ENCODE assay signal across 15 cellular contexts in the genomic region with DNA sequence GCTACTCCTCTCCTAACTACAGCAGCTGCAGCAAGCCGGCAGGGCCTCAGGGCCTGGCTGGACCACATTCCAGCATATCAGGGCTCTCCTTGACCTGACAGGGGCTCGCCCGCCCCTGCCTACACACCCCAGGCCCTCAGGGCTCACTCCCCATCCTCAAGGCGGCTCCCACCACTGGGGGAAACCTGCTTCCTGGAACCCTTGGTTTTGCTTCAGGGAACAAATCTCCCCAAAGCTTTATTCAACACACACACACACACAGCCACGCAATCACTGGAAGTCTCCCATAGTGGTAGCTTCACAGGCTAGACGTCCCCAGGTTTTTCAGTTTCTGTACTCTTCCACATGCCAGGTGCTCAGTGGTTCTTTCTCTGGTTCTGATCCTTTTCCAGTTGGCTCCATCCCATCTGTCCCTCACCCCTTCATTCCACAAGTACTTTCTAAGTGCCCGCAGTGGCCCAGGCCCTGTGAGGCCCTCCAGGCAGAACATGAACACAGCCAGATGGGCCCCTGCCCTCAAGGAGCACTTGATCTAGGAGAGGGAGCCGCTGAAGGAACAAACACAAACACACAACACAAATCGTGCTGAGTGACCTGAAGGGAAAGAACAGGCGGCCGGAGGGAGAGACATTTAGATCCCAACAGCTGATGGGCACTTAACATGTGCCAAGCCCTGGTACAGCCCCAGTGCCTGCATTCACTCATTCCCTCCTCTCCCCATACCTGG. TPM values are rescaled to one million over a fixed set of nuclear protein-coding genes. Genes with fewer than 3 reads are reported as not detected.
DNase-seq lines count a peak whose midpoint lies in the region; ATAC-seq and TF ChIP-seq lines count a peak whose summit lies in the region.
"Had no signal": no experiment of that assay in that cellular context is flagged by ENCODE, and none has a peak within 500 bp of the region (broad histone marks: within the 10 kb centered on the region; RNA-seq: fewer than 3 reads in every experiment).

No MANE protein-coding gene starts in this region.

- no peak overlapping the region for H3K27ac Mint-ChIP-seq in activated naive CD8-positive, alpha-beta T cell treated with anti-CD3 and anti-CD28 coated beads, Interleukin-2, amount 10 ng/mL, durations not matched to agents 7 days and 5 days
- no peak overlapping the region for H3K27ac Mint-ChIP-seq in activated naive CD8-positive, alpha-beta T cell treated with anti-CD3 and anti-CD28 coated beads for 36 hours
- H3K27ac Mint-ChIP-seq: activated CD8-positive, alpha-beta T cell treated with anti-CD3 and anti-CD28 coated beads for 36 hours; memory B cell had no signal

- POLR2A ChIA-PET in activated naive CD8-positive, alpha-beta T cell treated with anti-CD3 and anti-CD28 coated beads, Interleukin-2, amount 10 ng/mL, durations not matched to agents 7 days and 5 days (lab: Charles Lee): no interaction called here

- no peaks in the 10 kb centered on the region for H3K9me3 ChIP-seq in right atrium auricular region
- no peaks in the 10 kb centered on the region for H3K9me3 ChIP-seq in trophoblast cell (ENCODE audit: insufficient read depth, low read depth, low read length)
- no peaks in the 10 kb centered on the region for H3K9me3 ChIP-seq in upper lobe of right lung

- H3K23ac ChIP-seq in trophoblast cell (ENCODE audit: low read length): no peak overlapping the region

- H3K4me2 ChIP-seq in trophoblast cell (ENCODE audit: low read length): peak overlapping the region; percentile 20

- no peak for ATAC-seq in activated naive CD8-positive, alpha-beta T cell treated with anti-CD3 and anti-CD28 coated beads, Interleukin-2, amount 10 ng/mL, durations not matched to agents 7 days and 5 days (ENCODE audit: low read depth)
- ATAC-seq in upper lobe of right lung (peak; percentile 58), HG02571 (IDR thresholded peaks at IDR 0.05; ENCODE audit: unreplicated experiment) (no peak), HG03571 (IDR thresholded peaks at IDR 0.05; ENCODE audit: unreplicated experiment) (no peak)
- ATAC-seq: activated CD8-positive, alpha-beta T cell treated with anti-CD3 and anti-CD28 coated beads for 36 hours had no signal

- no peak overlapping the region for H3K14ac ChIP-seq in trophoblast cell (ENCODE audit: low read length)

- H3K9ac ChIP-seq in trophoblast cell (ENCODE audit: low read length): no peak overlapping the region

- H3K4me1 ChIP-seq in right atrium auricular region (peaks cover 0 to 100% of the 10 kb centered on the region in 2 donors), trophoblast cell (ENCODE audit: control insufficient read depth in 1 of 2, insufficient read depth in 2 of 2, low read length in 2 of 2) (peaks cover 11 to 18% of the 10 kb centered on the region in 2 experiments), upper lobe of right lung (peaks cover 54% of the 10 kb centered on the region)

- no peaks in the 10 kb centered on the region for H3K79me2 ChIP-seq in trophoblast cell (ENCODE audit: control insufficient read depth, insufficient read depth, low read length, poor library complexity)

- H3K4ac ChIP-seq in trophoblast cell (ENCODE audit: low read depth, low read length): no peak overlapping the region

- no peak overlapping the region for H3K4me3 Mint-ChIP-seq in activated naive CD8-positive, alpha-beta T cell treated with anti-CD3 and anti-CD28 coated beads, Interleukin-2, amount 10 ng/mL, durations not matched to agents 7 days and 5 days
- no peak overlapping the region for H3K4me3 Mint-ChIP-seq in activated naive CD8-positive, alpha-beta T cell treated with anti-CD3 and anti-CD28 coated beads for 36 hours
- H3K4me3 Mint-ChIP-seq: activated CD8-positive, alpha-beta T cell treated with anti-CD3 and anti-CD28 coated beads for 36 hours; memory B cell had no signal

- H2BK5ac ChIP-seq in trophoblast cell (ENCODE audit: low read depth, low read length, poor library complexity): no peak overlapping the region

- no peaks in the 10 kb centered on the region for H3K36me3 Mint-ChIP-seq in activated naive CD8-positive, alpha-beta T cell treated with anti-CD3 and anti-CD28 coated beads, Interleukin-2, amount 10 ng/mL, durations not matched to agents 7 days and 5 days
- no peaks in the 10 kb centered on the region for H3K36me3 Mint-ChIP-seq in activated naive CD8-positive, alpha-beta T cell treated with anti-CD3 and anti-CD28 coated beads for 36 hours
- H3K36me3 Mint-ChIP-seq: memory B cell had no signal

- peaks cover 11% of the 10 kb centered on the region for H3K27me3 Mint-ChIP-seq in activated naive CD8-positive, alpha-beta T cell treated with anti-CD3 and anti-CD28 coated beads, Interleukin-2, amount 10 ng/mL, durations not matched to agents 7 days and 5 days
- H3K27me3 Mint-ChIP-seq in activated naive CD8-positive, alpha-beta T cell treated with anti-CD3 and anti-CD28 coated beads for 36 hours: no peaks in the 10 kb centered on the region

- H4K8ac ChIP-seq in trophoblast cell (ENCODE audit: low read depth, low read length): no peak overlapping the region

- no peak overlapping the region for H2BK12ac ChIP-seq in trophoblast cell (ENCODE audit: low read length)

- intact Hi-C loops in upper lobe of right lung (cut with DNase I): no loop called here

- H3K27me3 ChIP-seq in right atrium auricular region: no peaks in the 10 kb centered on the region
- H3K27me3 ChIP-seq in trophoblast cell (ENCODE audit: insufficient read depth, low read length): no peaks in the 10 kb centered on the region
- H3K27me3 ChIP-seq in upper lobe of right lung: no peaks in the 10 kb centered on the region

- H3K36me3 ChIP-seq in right atrium auricular region: no peaks in the 10 kb centered on the region
- H3K36me3 ChIP-seq in trophoblast cell (ENCODE audit: control insufficient read depth in 1 of 2, insufficient read depth in 2 of 2, low read length in 2 of 2): no peaks in the 10 kb centered on the region
- H3K36me3 ChIP-seq in upper lobe of right lung: no peaks in the 10 kb centered on the region

- H3K9me3 Mint-ChIP-seq in activated naive CD8-positive, alpha-beta T cell treated with anti-CD3 and anti-CD28 coated beads, Interleukin-2, amount 10 ng/mL, durations not matched to agents 7 days and 5 days: no peaks in the 10 kb centered on the region
- H3K9me3 Mint-ChIP-seq in activated naive CD8-positive, alpha-beta T cell treated with anti-CD3 and anti-CD28 coated beads for 36 hours: no peaks in the 10 kb centered on the region
- H3K9me3 Mint-ChIP-seq: activated CD8-positive, alpha-beta T cell treated with anti-CD3 and anti-CD28 coated beads for 36 hours; memory B cell had no signal

- DNase-seq in activated naive CD8-positive, alpha-beta T cell treated with anti-CD3 and anti-CD28 coated beads, Interleukin-2, amount 10 ng/mL, durations not matched to agents 7 days and 5 days: peak; percentile 24
- no peak for DNase-seq in activated naive CD8-positive, alpha-beta T cell treated with anti-CD3 and anti-CD28 coated beads for 36 hours
- no peak for DNase-seq in right atrium auricular region (ENCODE audit: low spot score)
- DNase-seq in trophoblast cell: peak; percentile 72 to 73
- DNase-seq in upper lobe of right lung: peak; percentile 78
- DNase-seq in activated CD4-positive, alpha-beta T cell treated with anti-CD3 and anti-CD28 coated beads, Interleukin-2, amount 50 U/mL, for 1 hour: no peak
- DNase-seq: activated CD8-positive, alpha-beta T cell treated with anti-CD3 and anti-CD28 coated beads for 36 hours; dermis blood vessel endothelial cell; MV-4-11; NCI-H2171 had no signal

- no CpG with 5 or more reads among the region's 11 CpGs for WGBS in trophoblast cell (ENCODE audit: extremely low coverage, insufficient coverage, insufficient read length)

- H2AK5ac ChIP-seq in trophoblast cell (ENCODE audit: low read length): no peak overlapping the region

- TF ChIP-seq CTCF in right atrium auricular region (IDR thresholded peaks at IDR 0.05) (no peak), upper lobe of right lung (IDR thresholded peaks at IDR 0.05) (no peak)

- H3K79me1 ChIP-seq in trophoblast cell (ENCODE audit: low read length): no peaks in the 10 kb centered on the region

- no peak overlapping the region for H3K18ac ChIP-seq in trophoblast cell (ENCODE audit: low read length)

- H2BK120ac ChIP-seq in trophoblast cell (ENCODE audit: insufficient read depth, low read length, poor library complexity): no peak overlapping the region

- peaks cover 8% of the 10 kb centered on the region for H3K4me1 Mint-ChIP-seq in activated naive CD8-positive, alpha-beta T cell treated with anti-CD3 and anti-CD28 coated beads, Interleukin-2, amount 10 ng/mL, durations not matched to agents 7 days and 5 days
- no peaks in the 10 kb centered on the region for H3K4me1 Mint-ChIP-seq in activated naive CD8-positive, alpha-beta T cell treated with anti-CD3 and anti-CD28 coated beads for 36 hours
- H3K4me1 Mint-ChIP-seq: memory B cell had no signal

- no peak overlapping the region for H4K12ac ChIP-seq in trophoblast cell (ENCODE audit: low read depth, low read length)

- peak overlapping the region; percentile 74 to 87 for H3K27ac ChIP-seq in right atrium auricular region
- no peak overlapping the region for H3K27ac ChIP-seq in trophoblast cell (ENCODE audit: low read depth, low read length)
- peak overlapping the region; percentile 81 for H3K27ac ChIP-seq in upper lobe of right lung
- H3K27ac ChIP-seq: SK-N-MC had no signal

- H4K91ac ChIP-seq in trophoblast cell (ENCODE audit: low read depth, low read length): no peak overlapping the region

- no peak overlapping the region for H2AFZ ChIP-seq in trophoblast cell (ENCODE audit: insufficient read depth, low read length, poor library complexity)

- H3K4me3 ChIP-seq in right atrium auricular region (no peak overlapping the region), trophoblast cell (ENCODE audit: low read depth, low read length) (no peak overlapping the region), upper lobe of right lung (no peak overlapping the region)
- H3K4me3 ChIP-seq: SK-N-MC had no signal

RNA-seq across cellular contexts. Expression of gene TNS1, which starts 51.1 kb away (rescaled TPM):
- total RNA-seq in activated naive CD8-positive, alpha-beta T cell treated with anti-CD3 and anti-CD28 coated beads, Interleukin-2, amount 10 ng/mL, durations not matched to agents 7 days and 5 days: 10 to 100 TPM; 15.1 to 21.2 TPM
- total RNA-seq in activated naive CD8-positive, alpha-beta T cell treated with anti-CD3 and anti-CD28 coated beads for 36 hours: 1 to 10 TPM in 1 of 2 experiments, under 1 TPM in 1; 0.89 to 1.4 TPM
- total RNA-seq in right atrium auricular region (100 to 1,000 TPM; 393 to 720 TPM), upper lobe of right lung (669 TPM)
- 1.5 and 2.0 TPM in 2 replicates for polyA plus RNA-seq in trophoblast cell (2013)
- total RNA-seq: G401 had no signal

Comparison
In these comparisons a context has a peak if more than half of its experiments do, and no peak if none do; other contexts are left out.
1. DNase-seq: peak in activated naive CD8-positive, alpha-beta T cell treated with anti-CD3 and anti-CD28 coated beads, Interleukin-2, amount 10 ng/mL, durations not matched to agents 7 days and 5 days (single experiment), trophoblast cell (2 of 2) and upper lobe of right lung (single experiment); none in activated naive CD8-positive, alpha-beta T cell treated with anti-CD3 and anti-CD28 coated beads for 36 hours (single experiment), right atrium auricular region (single experiment) and activated CD4-positive, alpha-beta T cell treated with anti-CD3 and anti-CD28 coated beads, Interleukin-2, amount 50 U/mL, for 1 hour (single experiment).
2. RNA of gene TNS1, which starts 51.1 kb away (total RNA-seq): 393 to 720 TPM in right atrium auricular region and 669 TPM in upper lobe of right lung (single experiment); 15.1 to 21.2 TPM in activated naive CD8-positive, alpha-beta T cell treated with anti-CD3 and anti-CD28 coated beads, Interleukin-2, amount 10 ng/mL, durations not matched to agents 7 days and 5 days and 0.89 to 1.4 TPM in activated naive CD8-positive, alpha-beta T cell treated with anti-CD3 and anti-CD28 coated beads for 36 hours; every median in the first group is over 10 times any median in the second.